1 cellular context compared by ENCODE assay signal in genomic region chr3:147397911-147398809, GRCh38.
TF ChIP-seq lines count a peak whose summit lies in the region.

No MANE protein-coding gene starts in this region.

TF ChIP-seq in H1, 55 proteins besides CTCF, POLR2A, EP300 and RAD21 (continued from another document):
- TF ChIP-seq NRF1 (IDR thresholded peaks at IDR 0.05; ENCODE audit: low read depth, low read length) (no peak), SUZ12 (IDR thresholded peaks at IDR 0.05; ENCODE audit: low read length) (peak; percentile 93), EZH2 (IDR thresholded peaks at IDR 0.05; ENCODE audit: low read depth, low read length, severe bottlenecking) (peak; percentile 78), CTBP2 (IDR thresholded peaks at IDR 0.05; ENCODE audit: borderline replicate concordance, insufficient read depth, insufficient read length, low read length) (peak; percentile 71), ZNF274 (IDR thresholded peaks at IDR 0.05; ENCODE audit: borderline replicate concordance, extremely low read depth, low read length) (no peak), TAF7 (optimal IDR thresholded peaks at IDR 0.05; ENCODE audit: borderline replicate concordance, low read depth, low read length) (no peak), BACH1 (IDR thresholded peaks at IDR 0.05; ENCODE audit: low read length) (no peak), GTF2F1 (IDR thresholded peaks at IDR 0.05; ENCODE audit: borderline replicate concordance, low read depth, low read length) (0 out of 2 replicates have a peak, but pooled peaks have one; percentile 13), ASH2L (IDR thresholded peaks at IDR 0.05; ENCODE audit: low read length) (peak; percentile 88), RNF2 (IDR thresholded peaks at IDR 0.05; ENCODE audit: borderline replicate concordance, low read depth, low read length, missing control alignments, poor library complexity, severe bottlenecking) (peak; percentile 56), RBBP5 (IDR thresholded peaks at IDR 0.05; ENCODE audit: borderline replicate concordance, low read depth, low read length) (peak; percentile 42; the same call in 1 of the 2 replicates), ATF3 (IDR thresholded peaks at IDR 0.05; ENCODE audit: insufficient read depth, low read depth, low read length) (no peak), CHD1 (IDR thresholded peaks at IDR 0.05; ENCODE audit: low read depth, low read length) (no peak), EGR1 (IDR thresholded peaks at IDR 0.05; ENCODE audit: borderline replicate concordance, low read depth, low read length) (peak; percentile 66; the same call in 1 of the 2 replicates), ATF2 (IDR thresholded peaks at IDR 0.05; ENCODE audit: low read length) (no peak), MAX (IDR thresholded peaks at IDR 0.05) (peak; percentile 45; the same call in 1 of the 2 replicates), GABPA (IDR thresholded peaks at IDR 0.05; ENCODE audit: borderline replicate concordance, insufficient read depth, low read length) (no peak), FOSL1 (IDR thresholded peaks at IDR 0.05; ENCODE audit: insufficient read depth, low read depth, low read length) (no peak), NANOG (IDR thresholded peaks at IDR 0.05; ENCODE audit: insufficient read depth, low read depth, low read length, poor library complexity, severe bottlenecking) (no peak), E2F6 (IDR thresholded peaks at IDR 0.05) (peak; percentile 73; the same call in 1 of the 2 replicates), CBX8 (IDR thresholded peaks at IDR 0.05; ENCODE audit: borderline replicate concordance, low read depth, low read length) (peak; percentile 53; the same call in 1 of the 2 replicates), SP1 (IDR thresholded peaks at IDR 0.05; ENCODE audit: low read depth, low read length) (no peak), TBP (IDR thresholded peaks at IDR 0.05; ENCODE audit: low read depth, low read length) (peak; percentile 17; the same call in 1 of the 2 replicates), RXRA (IDR thresholded peaks at IDR 0.05; ENCODE audit: insufficient read depth, low read depth, low read length) (no peak), HDAC2 (IDR thresholded peaks at IDR 0.05; ENCODE audit: borderline replicate concordance in 1 of 2, low read depth in 2 of 2, low read length in 2 of 2) (peak in 1 of 2 experiments; percentile 88; a peak in 1 of 4 replicates), KDM1A (IDR thresholded peaks at IDR 0.05; ENCODE audit: borderline replicate concordance, low read length) (peak; percentile 69; the same call in 1 of the 2 replicates), BRCA1 (IDR thresholded peaks at IDR 0.05; ENCODE audit: low read depth, low read length) (no peak), CHD7 (IDR thresholded peaks at IDR 0.05; ENCODE audit: insufficient replicate concordance, low read length) (peak; percentile 6)
